Comparison of ENCODE assay signal across 1 cellular context in genomic region chr16:27549607-27549856, GRCh38.
TF ChIP-seq lines count a peak whose summit lies in the region.

No MANE protein-coding gene starts in this region.

TF ChIP-seq in HepG2, 621 proteins besides CTCF, POLR2A, EP300 and RAD21 (continued from another document and continues in another):
- TF ChIP-seq STAT6 (CRISPR knock-in tag; IDR thresholded peaks at IDR 0.05; ENCODE audit: borderline replicate concordance): no peak; the same call in 1 of the 2 replicates
- TF ChIP-seq PAF1 (CRISPR knock-in tag; IDR thresholded peaks at IDR 0.05): no peak
- no peak for TF ChIP-seq GPN1 (CRISPR knock-in tag; IDR thresholded peaks at IDR 0.05; ENCODE audit: borderline replicate concordance)
- TF ChIP-seq ELF4 (CRISPR knock-in tag; IDR thresholded peaks at IDR 0.05; ENCODE audit: borderline replicate concordance): no peak
- TF ChIP-seq FUBP1 (CRISPR knock-in tag; IDR thresholded peaks at IDR 0.05; ENCODE audit: borderline replicate concordance): no peak
- TF ChIP-seq XRCC5 (optimal IDR thresholded peaks at IDR 0.05; ENCODE audit: low read length): no peak
- TF ChIP-seq SNAPC5 (CRISPR knock-in tag; IDR thresholded peaks at IDR 0.05; ENCODE audit: borderline replicate concordance): no peak
- TF ChIP-seq ZNF607 (CRISPR knock-in tag; IDR thresholded peaks at IDR 0.05; ENCODE audit: borderline replicate concordance): peak; percentile 73
- no peak for TF ChIP-seq ZNF775 (CRISPR knock-in tag; IDR thresholded peaks at IDR 0.05; ENCODE audit: borderline replicate concordance)
- TF ChIP-seq SP1 (IDR thresholded peaks at IDR 0.05): no peak
- no peak for TF ChIP-seq SP1 (CRISPR knock-in tag; IDR thresholded peaks at IDR 0.05)
- peak; percentile 61 for TF ChIP-seq ZNF225 (CRISPR knock-in tag; IDR thresholded peaks at IDR 0.05)
- TF ChIP-seq SALL2 (CRISPR knock-in tag; IDR thresholded peaks at IDR 0.05): no peak; the same call in 1 of the 2 replicates
- TF ChIP-seq STAG1 (CRISPR knock-in tag; IDR thresholded peaks at IDR 0.05): no peak
- no peak for TF ChIP-seq FOXP4 (CRISPR knock-in tag; IDR thresholded peaks at IDR 0.05)
- TF ChIP-seq ZNF512 (CRISPR knock-in tag; IDR thresholded peaks at IDR 0.05): no peak
- TF ChIP-seq AFF4 (CRISPR knock-in tag; IDR thresholded peaks at IDR 0.05): no peak
- no peak for TF ChIP-seq ZHX2 (IDR thresholded peaks at IDR 0.05; ENCODE audit: low read depth)
- TF ChIP-seq ZHX2 (CRISPR knock-in tag; IDR thresholded peaks at IDR 0.05; ENCODE audit: borderline replicate concordance): no peak
- TF ChIP-seq THAP11 (CRISPR knock-in tag; IDR thresholded peaks at IDR 0.05): no peak
- no peak for TF ChIP-seq ZNF556 (CRISPR knock-in tag; IDR thresholded peaks at IDR 0.05; ENCODE audit: borderline replicate concordance)
- TF ChIP-seq SMC3 (IDR thresholded peaks at IDR 0.05; ENCODE audit: low read length): no peak
- no peak for TF ChIP-seq ZSCAN12 (CRISPR knock-in tag; IDR thresholded peaks at IDR 0.05)
- 0 out of 2 replicates have a peak, but pooled peaks have one; percentile 42 for TF ChIP-seq REPIN1 (CRISPR knock-in tag; IDR thresholded peaks at IDR 0.05; ENCODE audit: borderline replicate concordance, low read depth)
- no peak for TF ChIP-seq ZNF513 (CRISPR knock-in tag; conservative IDR thresholded peaks at IDR 0.05)
- TF ChIP-seq PBX2 (CRISPR knock-in tag; IDR thresholded peaks at IDR 0.05): no peak
- no peak for TF ChIP-seq NFE2 (CRISPR knock-in tag; IDR thresholded peaks at IDR 0.05)
- TF ChIP-seq TOE1 (CRISPR knock-in tag; IDR thresholded peaks at IDR 0.05): no peak
- no peak for TF ChIP-seq ZNF337 (CRISPR knock-in tag; IDR thresholded peaks at IDR 0.05; ENCODE audit: borderline replicate concordance, low read depth)
- TF ChIP-seq FOXA3 (CRISPR knock-in tag; IDR thresholded peaks at IDR 0.05): no peak
- TF ChIP-seq ETS1 (CRISPR knock-in tag; IDR thresholded peaks at IDR 0.05): 0 out of 2 replicates have a peak, but pooled peaks have one; percentile 20
